1 cellular context compared by ENCODE assay signal in the genomic region with DNA sequence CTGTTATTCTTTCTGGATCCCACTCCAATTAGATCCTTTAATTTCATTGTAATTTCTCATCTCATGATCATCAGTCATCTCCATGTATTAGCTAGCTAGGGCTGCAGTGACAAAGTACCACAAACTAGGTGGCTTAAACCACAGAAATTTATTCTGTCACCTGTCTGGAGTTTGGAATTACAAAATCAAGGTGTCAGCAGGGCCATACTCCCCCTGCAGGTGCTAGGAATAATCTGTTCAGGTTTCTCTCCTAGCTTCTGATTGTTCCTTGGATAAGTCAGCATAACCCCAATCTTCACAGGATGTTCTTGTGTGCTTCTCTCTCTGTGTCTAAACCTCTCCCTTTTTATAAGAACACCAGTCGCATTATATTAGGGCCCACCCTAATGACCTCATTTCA.
TF ChIP-seq lines count a peak whose summit lies in the region.

No MANE protein-coding gene starts in this region.

TF ChIP-seq in GM23338, 12 proteins besides CTCF, POLR2A, EP300 and RAD21 (continued from another document):
- TF ChIP-seq ETS1 (IDR thresholded peaks at IDR 0.05) (no peak), ZNF114 (CRISPR knock-in tag; IDR thresholded peaks at IDR 0.05) (no peak), JUNB (IDR thresholded peaks at IDR 0.05; ENCODE audit: unreplicated experiment) (no peak), EZH2 (IDR thresholded peaks at IDR 0.05; ENCODE audit: low read depth, unreplicated experiment) (no peak), NANOG (IDR thresholded peaks at IDR 0.05; ENCODE audit: borderline replicate concordance) (no peak), EZH2phosphoT487 (IDR thresholded peaks at IDR 0.05; ENCODE audit: unreplicated experiment) (no peak), ZNF331 (CRISPR knock-in tag; IDR thresholded peaks at IDR 0.05; ENCODE audit: low read depth) (no peak), STAT1 (IDR thresholded peaks at IDR 0.05; ENCODE audit: unreplicated experiment) (no peak), POLR2AphosphoS5 (IDR thresholded peaks at IDR 0.05; ENCODE audit: low read depth) (no peak)
- TF ChIP-seq, protein P1, sequence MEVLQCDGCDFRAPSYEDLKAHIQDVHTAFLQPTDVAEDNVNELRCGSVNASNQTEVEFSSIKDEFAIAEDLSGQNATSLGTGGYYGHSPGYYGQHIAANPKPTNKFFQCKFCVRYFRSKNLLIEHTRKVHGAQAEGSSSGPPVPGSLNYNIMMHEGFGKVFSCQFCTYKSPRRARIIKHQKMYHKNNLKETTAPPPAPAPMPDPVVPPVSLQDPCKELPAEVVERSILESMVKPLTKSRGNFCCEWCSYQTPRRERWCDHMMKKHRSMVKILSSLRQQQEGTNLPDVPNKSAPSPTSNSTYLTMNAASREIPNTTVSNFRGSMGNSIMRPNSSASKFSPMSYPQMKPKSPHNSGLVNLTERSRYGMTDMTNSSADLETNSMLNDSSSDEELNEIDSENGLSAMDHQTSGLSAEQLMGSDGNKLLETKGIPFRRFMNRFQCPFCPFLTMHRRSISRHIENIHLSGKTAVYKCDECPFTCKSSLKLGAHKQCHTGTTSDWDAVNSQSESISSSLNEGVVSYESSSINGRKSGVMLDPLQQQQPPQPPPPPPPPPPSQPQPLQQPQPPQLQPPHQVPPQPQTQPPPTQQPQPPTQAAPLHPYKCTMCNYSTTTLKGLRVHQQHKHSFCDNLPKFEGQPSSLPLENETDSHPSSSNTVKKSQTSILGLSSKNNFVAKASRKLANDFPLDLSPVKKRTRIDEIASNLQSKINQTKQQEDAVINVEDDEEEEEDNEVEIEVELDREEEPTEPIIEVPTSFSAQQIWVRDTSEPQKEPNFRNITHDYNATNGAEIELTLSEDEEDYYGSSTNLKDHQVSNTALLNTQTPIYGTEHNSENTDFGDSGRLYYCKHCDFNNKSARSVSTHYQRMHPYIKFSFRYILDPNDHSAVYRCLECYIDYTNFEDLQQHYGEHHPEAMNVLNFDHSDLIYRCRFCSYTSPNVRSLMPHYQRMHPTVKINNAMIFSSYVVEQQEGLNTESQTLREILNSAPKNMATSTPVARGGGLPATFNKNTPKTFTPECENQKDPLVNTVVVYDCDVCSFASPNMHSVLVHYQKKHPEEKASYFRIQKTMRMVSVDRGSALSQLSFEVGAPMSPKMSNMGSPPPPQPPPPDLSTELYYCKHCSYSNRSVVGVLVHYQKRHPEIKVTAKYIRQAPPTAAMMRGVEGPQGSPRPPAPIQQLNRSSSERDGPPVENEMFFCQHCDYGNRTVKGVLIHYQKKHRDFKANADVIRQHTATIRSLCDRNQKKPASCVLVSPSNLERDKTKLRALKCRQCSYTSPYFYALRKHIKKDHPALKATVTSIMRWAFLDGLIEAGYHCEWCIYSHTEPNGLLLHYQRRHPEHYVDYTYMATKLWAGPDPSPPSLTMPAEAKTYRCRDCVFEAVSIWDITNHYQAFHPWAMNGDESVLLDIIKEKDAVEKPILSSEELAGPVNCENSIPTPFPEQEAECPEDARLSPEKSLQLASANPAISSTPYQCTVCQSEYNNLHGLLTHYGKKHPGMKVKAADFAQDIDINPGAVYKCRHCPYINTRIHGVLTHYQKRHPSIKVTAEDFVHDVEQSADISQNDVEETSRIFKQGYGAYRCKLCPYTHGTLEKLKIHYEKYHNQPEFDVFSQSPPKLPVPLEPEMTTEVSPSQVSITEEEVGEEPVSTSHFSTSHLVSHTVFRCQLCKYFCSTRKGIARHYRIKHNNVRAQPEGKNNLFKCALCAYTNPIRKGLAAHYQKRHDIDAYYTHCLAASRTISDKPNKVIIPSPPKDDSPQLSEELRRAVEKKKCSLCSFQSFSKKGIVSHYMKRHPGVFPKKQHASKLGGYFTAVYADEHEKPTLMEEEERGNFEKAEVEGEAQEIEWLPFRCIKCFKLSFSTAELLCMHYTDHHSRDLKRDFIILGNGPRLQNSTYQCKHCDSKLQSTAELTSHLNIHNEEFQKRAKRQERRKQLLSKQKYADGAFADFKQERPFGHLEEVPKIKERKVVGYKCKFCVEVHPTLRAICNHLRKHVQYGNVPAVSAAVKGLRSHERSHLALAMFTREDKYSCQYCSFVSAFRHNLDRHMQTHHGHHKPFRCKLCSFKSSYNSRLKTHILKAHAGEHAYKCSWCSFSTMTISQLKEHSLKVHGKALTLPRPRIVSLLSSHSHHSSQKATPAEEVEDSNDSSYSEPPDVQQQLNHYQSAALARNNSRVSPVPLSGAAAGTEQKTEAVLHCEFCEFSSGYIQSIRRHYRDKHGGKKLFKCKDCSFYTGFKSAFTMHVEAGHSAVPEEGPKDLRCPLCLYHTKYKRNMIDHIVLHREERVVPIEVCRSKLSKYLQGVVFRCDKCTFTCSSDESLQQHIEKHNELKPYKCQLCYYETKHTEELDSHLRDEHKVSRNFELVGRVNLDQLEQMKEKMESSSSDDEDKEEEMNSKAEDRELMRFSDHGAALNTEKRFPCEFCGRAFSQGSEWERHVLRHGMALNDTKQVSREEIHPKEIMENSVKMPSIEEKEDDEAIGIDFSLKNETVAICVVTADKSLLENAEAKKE (CRISPR knock-in tag; IDR thresholded peaks at IDR 0.05): no peak
- TF ChIP-seq, protein P2, sequence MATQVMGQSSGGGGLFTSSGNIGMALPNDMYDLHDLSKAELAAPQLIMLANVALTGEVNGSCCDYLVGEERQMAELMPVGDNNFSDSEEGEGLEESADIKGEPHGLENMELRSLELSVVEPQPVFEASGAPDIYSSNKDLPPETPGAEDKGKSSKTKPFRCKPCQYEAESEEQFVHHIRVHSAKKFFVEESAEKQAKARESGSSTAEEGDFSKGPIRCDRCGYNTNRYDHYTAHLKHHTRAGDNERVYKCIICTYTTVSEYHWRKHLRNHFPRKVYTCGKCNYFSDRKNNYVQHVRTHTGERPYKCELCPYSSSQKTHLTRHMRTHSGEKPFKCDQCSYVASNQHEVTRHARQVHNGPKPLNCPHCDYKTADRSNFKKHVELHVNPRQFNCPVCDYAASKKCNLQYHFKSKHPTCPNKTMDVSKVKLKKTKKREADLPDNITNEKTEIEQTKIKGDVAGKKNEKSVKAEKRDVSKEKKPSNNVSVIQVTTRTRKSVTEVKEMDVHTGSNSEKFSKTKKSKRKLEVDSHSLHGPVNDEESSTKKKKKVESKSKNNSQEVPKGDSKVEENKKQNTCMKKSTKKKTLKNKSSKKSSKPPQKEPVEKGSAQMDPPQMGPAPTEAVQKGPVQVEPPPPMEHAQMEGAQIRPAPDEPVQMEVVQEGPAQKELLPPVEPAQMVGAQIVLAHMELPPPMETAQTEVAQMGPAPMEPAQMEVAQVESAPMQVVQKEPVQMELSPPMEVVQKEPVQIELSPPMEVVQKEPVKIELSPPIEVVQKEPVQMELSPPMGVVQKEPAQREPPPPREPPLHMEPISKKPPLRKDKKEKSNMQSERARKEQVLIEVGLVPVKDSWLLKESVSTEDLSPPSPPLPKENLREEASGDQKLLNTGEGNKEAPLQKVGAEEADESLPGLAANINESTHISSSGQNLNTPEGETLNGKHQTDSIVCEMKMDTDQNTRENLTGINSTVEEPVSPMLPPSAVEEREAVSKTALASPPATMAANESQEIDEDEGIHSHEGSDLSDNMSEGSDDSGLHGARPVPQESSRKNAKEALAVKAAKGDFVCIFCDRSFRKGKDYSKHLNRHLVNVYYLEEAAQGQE (IDR thresholded peaks at IDR 0.05; ENCODE audit: unreplicated experiment): no peak
